28 cellular contexts compared by ENCODE assay signal in genomic region chr17:33749171-33749570, GRCh38.
"Had no signal": no experiment of that assay in that cellular context is flagged by ENCODE, and none has a peak within 500 bp of the region (broad histone marks: within the 10 kb centered on the region; RNA-seq: fewer than 3 reads in every experiment).

No MANE protein-coding gene starts in this region.

- H3K27me3 ChIP-seq: brain microvascular endothelial cell had no signal

- H3K9me3 ChIP-seq: esophagus muscularis mucosa, gastrocnemius medialis, heart right ventricle had no signal

- ATAC-seq: activated CD4-positive, CD25-positive, alpha-beta regulatory T cell treated with anti-CD3 and anti-CD28 coated beads, Interleukin-2, amount 50 U/mL, for 24 hours; activated CD8-positive, alpha-beta T cell treated with anti-CD3 and anti-CD28 coated beads for 36 hours; activated T-cell treated with anti-CD3 and anti-CD28 coated beads, Interleukin-2, amount 50 U/mL, for 4 hours; activated T-helper 17 cell treated with anti-CD3 and anti-CD28 coated beads, Interleukin-2, amount 50 U/mL, for 72 hours; foreskin keratinocyte; gastrocnemius medialis; T-helper 17 cell had no signal

- H3K27ac ChIP-seq: brain microvascular endothelial cell, coronary artery, dorsolateral prefrontal cortex, esophagus muscularis mucosa, foreskin keratinocyte, gastrocnemius medialis, heart right ventricle, WERI-Rb-1 had no signal

- H3K36me3 ChIP-seq: brain microvascular endothelial cell, esophagus muscularis mucosa, gastrocnemius medialis, heart right ventricle, WERI-Rb-1 had no signal

- H3K4me1 ChIP-seq: foreskin keratinocyte, gastrocnemius medialis had no signal

- DNase-seq: activated B cell treated with CpG ODN at 0.5 μM for 24 hours; activated CD4-positive, alpha-beta T cell treated with anti-CD3 and anti-CD28 coated beads for 48 hours; activated CD4-positive, alpha-beta T cell treated with anti-CD3 and anti-CD28 coated beads, Interleukin-2, amount 50 U/mL, for 1 hour; activated CD4-positive, alpha-beta T cell treated with anti-CD3 and anti-CD28 coated beads, Interleukin-2, amount 50 U/mL, for 48 hours; activated CD8-positive, alpha-beta memory T cell treated with anti-CD3 and anti-CD28 coated beads for 24 hours; activated CD8-positive, alpha-beta T cell treated with anti-CD3 and anti-CD28 coated beads for 36 hours; activated effector memory CD4-positive, alpha-beta T cell treated with Interleukin-2 at 50 U/mL for 16 hours; activated gamma-delta T cell treated with Interleukin-2 at 50 U/mL for 16 hours; activated naive CD4-positive, alpha-beta T cell treated with anti-CD3 and anti-CD28 coated beads, Interleukin-2, amount 50 U/mL, for 16 hours; activated naive CD4-positive, alpha-beta T cell treated with Interleukin-2 at 50 U/mL for 16 hours; activated T-cell treated with anti-CD3 and anti-CD28 coated beads, Interleukin-2, amount 50 U/mL, for 4 hours; amniotic stem cell; anterior cingulate cortex; brain microvascular endothelial cell; dorsolateral prefrontal cortex; effector memory CD4-positive, alpha-beta T cell; erythroblast; foreskin keratinocyte; gastrocnemius medialis; glutamatergic neuron; heart right ventricle; T-helper 17 cell; T1000; WERI-Rb-1 had no signal

- H3K4me3 ChIP-seq: coronary artery, dorsolateral prefrontal cortex, esophagus muscularis mucosa, gastrocnemius medialis, heart right ventricle had no signal
